Comparison of ENCODE assay signal across 28 cellular contexts in genomic region chr12:13566286-13566685, GRCh38.
"Had no signal": no experiment of that assay in that cellular context is flagged by ENCODE, and none has a peak within 500 bp of the region (broad histone marks: within the 10 kb centered on the region; RNA-seq: fewer than 3 reads in every experiment).

No MANE protein-coding gene starts in this region.

- H3K4me3 ChIP-seq: adrenal gland, ascending aorta, gastrocnemius medialis, spleen, testis, vagina had no signal

- H3K27me3 ChIP-seq: adrenal gland, ascending aorta, gastrocnemius medialis, spleen, testis, vagina had no signal

- H3K36me3 ChIP-seq: adrenal gland, ascending aorta, gastrocnemius medialis, spleen, vagina had no signal

- H3K4me1 ChIP-seq: adrenal gland, ascending aorta, gastrocnemius medialis, spleen, testis, vagina had no signal

- ATAC-seq: activated CD4-positive, alpha-beta T cell treated with anti-CD3 and anti-CD28 coated beads for 36 hours; activated T-helper 17 cell treated with anti-CD3 and anti-CD28 coated beads, Interleukin-2, amount 50 U/mL, for 72 hours; gastrocnemius medialis; left colon; sciatic nerve; T-helper 17 cell had no signal

- H3K27ac ChIP-seq: adrenal gland, ascending aorta, gastrocnemius medialis, spleen, testis, vagina had no signal

- DNase-seq: activated B cell treated with CpG ODN at 0.5 μM for 24 hours; activated CD4-positive, alpha-beta T cell treated with anti-CD3 and anti-CD28 coated beads for 36 hours; activated CD4-positive, alpha-beta T cell treated with anti-CD3 and anti-CD28 coated beads, Interleukin-2, amount 50 U/mL, for 4 hours; activated CD8-positive, alpha-beta memory T cell treated with anti-CD3 and anti-CD28 coated beads for 24 hours; activated CD8-positive, alpha-beta memory T cell treated with anti-CD3 and anti-CD28 coated beads, Interleukin-2, amount 50 U/mL, for 4 hours; activated T-cell treated with anti-CD3 and anti-CD28 coated beads, Interleukin-2, amount 50 U/mL, for 24 hours; adrenal gland; cerebellar nuclear complex; cortex of kidney; endodermal cell; erythroblast; gastrocnemius medialis; hippocampal formation; left colon; mesenchymal stem cell; nucleus accumbens; posterior cingulate gyrus; spleen; stimulated activated CD4-positive, alpha-beta T cell treated with anti-CD3 and anti-CD28 coated beads, Interleukin-4, amount 100 ng/mL, for 1 hour; stimulated activated naive CD4-positive, alpha-beta T cell; T-helper 17 cell; testis; trophoblast cell had no signal

- FAIRE-seq: islet of Langerhans had no signal

- H3K9me3 ChIP-seq: adrenal gland, ascending aorta, gastrocnemius medialis, testis, vagina had no signal
